8 cellular contexts compared by ENCODE assay signal in genomic region chr14:103607039-103607668, GRCh38. TPM values are rescaled to one million over a fixed set of nuclear protein-coding genes. Genes with fewer than 3 reads are reported as not detected.
DNase-seq lines count a peak whose midpoint lies in the region; ATAC-seq and TF ChIP-seq lines count a peak whose summit lies in the region.

No MANE protein-coding gene starts in this region.

- TF ChIP-seq EP300 in stomach (IDR thresholded peaks at IDR 0.05): no peak

- WGBS in stomach, 5 donors: 2 to 5% (median 4%) methylated on average over 25 of the region's 25 CpGs

- TF ChIP-seq CTCF in epithelial cell of esophagus (IDR thresholded peaks at IDR 0.05; ENCODE audit: insufficient read depth, low read depth, low read length, missing control alignments) (no peak), stomach (IDR thresholded peaks at IDR 0.05) (no peak)

- peaks cover 0 to 17% (median 11%) of the 10 kb centered on the region in 4 donors for H3K9me3 ChIP-seq in stomach

- no peak overlapping the region for H3K27ac ChIP-seq in stomach

- DNase-seq in DMS153 (lab: John Stamatoyannopoulos, UW): peak; percentile 36
- DNase-seq in DMS153 treated with DMSO at 0.1 percent for 48 hours (lab: John Stamatoyannopoulos, UW; ENCODE audit: unreplicated experiment): no peak
- DNase-seq in NOMO-1 treated with DMSO at 0.1 percent for 48 hours (lab: John Stamatoyannopoulos, UW; ENCODE audit: unreplicated experiment): peak; percentile 94
- DNase-seq in activated T-cell treated with anti-CD3 and anti-CD28 coated beads for 24 hours (ENCODE audit: low read depth): peak; percentile 32
- peak; percentile 30 for DNase-seq in epithelial cell of esophagus (ENCODE audit: low read depth)
- DNase-seq in mucosa of gallbladder (ENCODE audit: low spot score): peak; percentile 81
- DNase-seq in stomach: peak; percentile 52

- TF ChIP-seq POLR2A in stomach (IDR thresholded peaks at IDR 0.05): no peak

- ATAC-seq in HG03354 (IDR thresholded peaks at IDR 0.05; ENCODE audit: poor library complexity, severe bottlenecking, unreplicated experiment): peak; percentile 82

- intact Hi-C loops in stomach (cut with DNase I; ENCODE audit: low total_unique reads): no loop called here

- H3K36me3 ChIP-seq in stomach: no peaks in the 10 kb centered on the region

- H3K4me3 ChIP-seq in epithelial cell of esophagus (ENCODE audit: low read length) (no peak overlapping the region), stomach (peak overlapping the region in 3 of 4 donors; percentile 27 to 33 (median 28))

- H3K4me1 ChIP-seq in stomach: peaks cover 16 to 23% (median 19%) of the 10 kb centered on the region in 4 donors

- H3K27me3 ChIP-seq in stomach: peaks cover 0 to 18% (median 6%) of the 10 kb centered on the region in 3 donors

RNA-seq across cellular contexts. Expression of gene KLC1, which starts 21.9 kb away (rescaled TPM):
- total RNA-seq in mucosa of gallbladder (171 TPM), stomach (100 to 1,000 TPM in 4 of 5 donors, 10 to 100 TPM in 1; 76.4 to 522 (median 201) TPM)
- 10 to 100 TPM; 56.5 to 90.3 (median 61.8) TPM for polyA plus RNA-seq in stomach

RNA-seq across cellular contexts. Expression of gene COA8, which starts 44.4 kb away (rescaled TPM):
- 33.7 TPM for total RNA-seq in mucosa of gallbladder
- 10 to 100 TPM in 3 of 5 donors, 1 to 10 TPM in 2; 6.4 to 21.4 (median 14.9) TPM for total RNA-seq in stomach
- polyA plus RNA-seq in stomach: 10 to 100 TPM; 42.8 to 96.5 (median 48.4) TPM

RNA-seq across cellular contexts. Expression of gene BAG5, which starts 44.7 kb away (rescaled TPM):
- total RNA-seq in mucosa of gallbladder (24.2 TPM), stomach (100 to 1,000 TPM in 1 of 5 donors, 10 to 100 TPM in 3, 1 to 10 TPM in 1; 4.3 to 207 (median 24.3) TPM)
- polyA plus RNA-seq in stomach: 10 to 100 TPM in 2 of 3 donors, 1 to 10 TPM in 1; 7.5 to 11.6 (median 10.8) TPM
